21 cellular contexts compared by ENCODE assay signal in the genomic region with DNA sequence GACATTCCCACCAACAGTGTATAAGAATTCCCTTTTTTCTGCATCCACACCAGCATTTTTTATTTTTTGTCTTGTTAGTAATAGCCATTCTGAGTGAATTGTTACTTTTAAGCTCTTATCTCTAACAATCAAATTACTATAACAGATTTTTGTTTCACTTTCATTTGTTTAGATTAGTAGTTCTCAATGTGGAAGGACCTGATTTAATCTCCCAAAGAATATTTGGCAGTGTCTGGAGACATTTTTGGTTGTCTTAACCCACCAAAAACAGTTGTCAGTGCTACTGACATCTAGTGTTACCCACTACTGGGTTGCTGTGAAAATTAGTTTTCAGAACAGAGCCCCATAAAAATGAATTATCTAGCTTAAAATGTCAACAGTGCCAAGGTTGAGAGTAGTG. TPM values are rescaled to one million over a fixed set of nuclear protein-coding genes. Genes with fewer than 3 reads are reported as not detected.
A peak's percentile ranks its signal among the peaks of the same experiment; 100 is the strongest.
DNase-seq lines count a peak whose midpoint lies in the region; ATAC-seq, FAIRE-seq and TF ChIP-seq lines count a peak whose summit lies in the region.
"Had no signal": no experiment of that assay in that cellular context is flagged by ENCODE, and none has a peak within 500 bp of the region (broad histone marks: within the 10 kb centered on the region; RNA-seq: fewer than 3 reads in every experiment).

No MANE protein-coding gene starts in this region.

- FAIRE-seq in endothelial cell of umbilical vein (lab: Jason Lieb, UNC), result no peak
- FAIRE-seq: G401.6, urothelium cell line had no signal

- H3K4me1 Mint-ChIP-seq in activated naive CD4-positive, alpha-beta T cell treated with anti-CD3 and anti-CD28 coated beads, Interleukin-2, amount 10 ng/mL, durations not matched to agents 7 days and 5 days, result peaks cover 14% of the 10 kb centered on the region
- H3K4me1 Mint-ChIP-seq: WTC11 had no signal

- H3K27ac Mint-ChIP-seq in activated naive CD4-positive, alpha-beta T cell treated with anti-CD3 and anti-CD28 coated beads, Interleukin-2, amount 10 ng/mL, durations not matched to agents 7 days and 5 days, result peak overlapping the region; percentile 19
- no peak overlapping the region for H3K27ac Mint-ChIP-seq in activated naive CD4-positive, alpha-beta T cell treated with anti-CD3 and anti-CD28 coated beads, Interleukin-2, amount 50 U/mL, for 72 hours
- H3K27ac Mint-ChIP-seq: stimulated activated naive CD8-positive, alpha-beta T cell treated with anti-CD3 and anti-CD28 coated beads, Interleukin-15, Interleukin-2, amounts not matched to agents 100 ng/mL and 50 ng/mL, for 24 hours; T-helper 1 cell treated with Interleukin-12 subunit alpha and Interleukin-12 subunit beta and Interleukin-4 antibody, amounts not matched to agents 30 μg/mL and 1 μg/mL, for 36 hours; WTC11 had no signal

- H3K27me3 ChIP-seq in Karpas-422 (ENCODE audit: low read length) (no peaks in the 10 kb centered on the region), endothelial cell of umbilical vein (ENCODE audit: control insufficient read depth in 2 of 2, insufficient read depth in 2 of 2, low read length in 2 of 2) (no peaks in the 10 kb centered on the region), gastrocnemius medialis (no peaks in the 10 kb centered on the region), aorta (ENCODE audit: control insufficient read depth in 1 of 2, insufficient read depth in 2 of 2, low read length in 1 of 2) (no peaks in the 10 kb centered on the region)
- H3K27me3 ChIP-seq: foreskin keratinocyte had no signal

- no peak for TF ChIP-seq CTCF in endothelial cell of umbilical vein (IDR thresholded peaks at IDR 0.05; ENCODE audit: extremely low read depth in 1 of 2, insufficient read depth in 1 of 2, low read depth in 1 of 2, low read length in 2 of 2)
- no peak for TF ChIP-seq CTCF in gastrocnemius medialis (IDR thresholded peaks at IDR 0.05 in 4 of 5, conservative IDR thresholded peaks at IDR 0.05 in 1 of 5)

- no TSS peak for BruUV-seq in endothelial cell of umbilical vein (replicated peaks; lab: Mats Ljungman, UMichigan)

- no peak overlapping the region for H3K27ac ChIP-seq in Karpas-422 (ENCODE audit: low read length)
- H3K27ac ChIP-seq in endothelial cell of umbilical vein (ENCODE audit: insufficient read depth, low read depth, low read length), result no peak overlapping the region
- H3K27ac ChIP-seq in gastrocnemius medialis, result peak overlapping the region in 3 of 4 donors; percentile 31 to 36 (median 31)
- H3K27ac ChIP-seq in aorta (ENCODE audit: low read depth in 1 of 2, low read length in 2 of 2), result no peak overlapping the region
- H3K27ac ChIP-seq: foreskin keratinocyte, psoas muscle had no signal

- H4K20me1 ChIP-seq in Karpas-422 (ENCODE audit: insufficient read depth, low read depth, low read length) (no peaks in the 10 kb centered on the region), endothelial cell of umbilical vein (replicated peaks; ENCODE audit: control insufficient read depth, extremely low read depth, insufficient read depth, low read length) (no peaks in the 10 kb centered on the region)

- H3K9me2 ChIP-seq in Karpas-422 (replicated peaks; ENCODE audit: insufficient read depth, low read length), result no peaks in the 10 kb centered on the region

- H3K4me2 ChIP-seq in Karpas-422 (ENCODE audit: low read depth, low read length, poor library complexity, severe bottlenecking) (peak overlapping the region; percentile 57), endothelial cell of umbilical vein (ENCODE audit: insufficient read depth, low read length) (peak overlapping the region; percentile 55)

- no peaks in the 10 kb centered on the region for H3K9me3 Mint-ChIP-seq in activated naive CD4-positive, alpha-beta T cell treated with anti-CD3 and anti-CD28 coated beads, Interleukin-2, amount 10 ng/mL, durations not matched to agents 7 days and 5 days
- H3K9me3 Mint-ChIP-seq in activated naive CD4-positive, alpha-beta T cell treated with anti-CD3 and anti-CD28 coated beads, Interleukin-2, amount 50 U/mL, for 72 hours, result no peaks in the 10 kb centered on the region
- H3K9me3 Mint-ChIP-seq: stimulated activated naive CD8-positive, alpha-beta T cell treated with anti-CD3 and anti-CD28 coated beads, Interleukin-15, Interleukin-2, amounts not matched to agents 100 ng/mL and 50 ng/mL, for 24 hours; T-helper 1 cell treated with Interleukin-12 subunit alpha and Interleukin-12 subunit beta and Interleukin-4 antibody, amounts not matched to agents 30 μg/mL and 1 μg/mL, for 36 hours had no signal

- dilution Hi-C loops in endothelial cell of umbilical vein (cut with MboI; ENCODE audit: extremely low pct_ligation_motif_present, low sequenced_read_pairs), result no loop called here

- H3K4me1 ChIP-seq in Karpas-422 (ENCODE audit: low read length) (peaks cover 56% of the 10 kb centered on the region), endothelial cell of umbilical vein (ENCODE audit: control insufficient read depth, extremely low read depth, insufficient read depth, low read length) (no peaks in the 10 kb centered on the region), gastrocnemius medialis (no peaks in the 10 kb centered on the region), aorta (ENCODE audit: control insufficient read depth in 1 of 2, insufficient read depth in 2 of 2, low read length in 2 of 2) (no peaks in the 10 kb centered on the region)
- H3K4me1 ChIP-seq: foreskin keratinocyte, psoas muscle had no signal

- H3K27me3 Mint-ChIP-seq in activated naive CD4-positive, alpha-beta T cell treated with anti-CD3 and anti-CD28 coated beads, Interleukin-2, amount 10 ng/mL, durations not matched to agents 7 days and 5 days, result no peaks in the 10 kb centered on the region
- H3K27me3 Mint-ChIP-seq: stimulated activated naive CD8-positive, alpha-beta T cell treated with anti-CD3 and anti-CD28 coated beads, Interleukin-15, Interleukin-2, amounts not matched to agents 100 ng/mL and 50 ng/mL, for 24 hours had no signal

- H3K4me3 ChIP-seq in Karpas-422 (ENCODE audit: low read length) (no peak overlapping the region), endothelial cell of umbilical vein (replicated peaks in 1 of 3; ENCODE audit: insufficient read depth in 1 of 3, low read depth in 1 of 3, low read length in 3 of 3) (no peak overlapping the region), gastrocnemius medialis (no peak overlapping the region), aorta (ENCODE audit: low read length in 2 of 2) (no peak overlapping the region)
- H3K4me3 ChIP-seq: psoas muscle had no signal

- POLR2A ChIA-PET in endothelial cell of umbilical vein (lab: Charles Lee), result no interaction called here

- no peak for ATAC-seq in activated naive CD4-positive, alpha-beta T cell treated with anti-CD3 and anti-CD28 coated beads, Interleukin-2, amount 50 U/mL, for 72 hours
- no peak for ATAC-seq in gastrocnemius medialis
- ATAC-seq in aorta (ENCODE audit: low FRiP score), result no peak
- ATAC-seq: foreskin keratinocyte, psoas muscle, Right ventricle myocardium inferior, WTC11 had no signal

- no peak for DNase-seq in activated naive CD4-positive, alpha-beta T cell treated with anti-CD3 and anti-CD28 coated beads, Interleukin-2, amount 10 ng/mL, durations not matched to agents 7 days and 5 days
- no peak for DNase-seq in activated naive CD4-positive, alpha-beta T cell treated with anti-CD3 and anti-CD28 coated beads, Interleukin-2, amount 50 U/mL, for 72 hours (ENCODE audit: low spot score in 2 of 2)
- DNase-seq in Karpas-422 (no peak), endothelial cell of umbilical vein (ENCODE audit: low read depth, low spot score) (peak; percentile 29), gastrocnemius medialis (no peak), NCI-H1694 (lab: John Stamatoyannopoulos, UW) (no peak), aorta (no peak)
- no peak for DNase-seq in stimulated activated CD4-positive, alpha-beta T cell treated with anti-CD3 and anti-CD28 coated beads, Interleukin-2, amount 100 ng/mL, for 48 hours
- DNase-seq: activated naive CD4-positive, alpha-beta T cell treated with anti-CD3 and anti-CD28 coated beads, Interleukin-2, amount 50 U/mL, for 16 hours; effector CD8-positive, alpha-beta T cell; foreskin keratinocyte; NCI-H1436 treated with DMSO at 0.1 percent for 48 hours; NCI-H2227 treated with DMSO at 0.1 percent for 48 hours; psoas muscle; stimulated activated CD4-positive, alpha-beta T cell treated with anti-CD3 and anti-CD28 coated beads, Interleukin-12 subunit alpha, Interleukin-12 subunit beta, amount 100 ng/mL, for 4 hours had no signal

- peaks cover 12% of the 10 kb centered on the region; the same call in 1 of the 2 replicates for H3K79me2 ChIP-seq in Karpas-422 (ENCODE audit: low read length)
- peaks cover 5% of the 10 kb centered on the region for H3K79me2 ChIP-seq in endothelial cell of umbilical vein (ENCODE audit: control insufficient read depth, insufficient read depth, low read length)

- H2AFZ ChIP-seq in Karpas-422 (ENCODE audit: low read length) (no peak overlapping the region), endothelial cell of umbilical vein (ENCODE audit: low read depth, low read length) (no peak overlapping the region)

- no peaks in the 10 kb centered on the region for H3K36me3 ChIP-seq in Karpas-422 (ENCODE audit: insufficient read depth, low read length)
- no peaks in the 10 kb centered on the region for H3K36me3 ChIP-seq in endothelial cell of umbilical vein (ENCODE audit: control insufficient read depth in 2 of 2, extremely low read depth in 1 of 2, insufficient read depth in 2 of 2, low read length in 2 of 2)
- peaks cover 0 to 21% of the 10 kb centered on the region in 2 donors for H3K36me3 ChIP-seq in gastrocnemius medialis
- peaks cover 0 to 2% of the 10 kb centered on the region in 2 donors for H3K36me3 ChIP-seq in aorta (ENCODE audit: control insufficient read depth in 1 of 2, insufficient read depth in 2 of 2, low read length in 1 of 2)

- TF ChIP-seq POLR2A in endothelial cell of umbilical vein (IDR thresholded peaks at IDR 0.05; ENCODE audit: low read depth, low read length) (no peak), gastrocnemius medialis (IDR thresholded peaks at IDR 0.05) (no peak)

- H3K9ac ChIP-seq in Karpas-422 (ENCODE audit: low read length), result no peak overlapping the region
- no peak overlapping the region for H3K9ac ChIP-seq in endothelial cell of umbilical vein (replicated peaks; ENCODE audit: extremely low read depth, insufficient read depth, low read length)

- H3K36me3 Mint-ChIP-seq in activated naive CD4-positive, alpha-beta T cell treated with anti-CD3 and anti-CD28 coated beads, Interleukin-2, amount 10 ng/mL, durations not matched to agents 7 days and 5 days, result peaks cover 13% of the 10 kb centered on the region
- peaks cover 10 to 12% of the 10 kb centered on the region in 2 donors for H3K36me3 Mint-ChIP-seq in activated naive CD4-positive, alpha-beta T cell treated with anti-CD3 and anti-CD28 coated beads, Interleukin-2, amount 50 U/mL, for 72 hours

- H3K4me3 Mint-ChIP-seq in activated naive CD4-positive, alpha-beta T cell treated with anti-CD3 and anti-CD28 coated beads, Interleukin-2, amount 10 ng/mL, durations not matched to agents 7 days and 5 days, result peak overlapping the region; percentile 6
- H3K4me3 Mint-ChIP-seq: stimulated activated naive CD8-positive, alpha-beta T cell treated with anti-CD3 and anti-CD28 coated beads, Interleukin-15, Interleukin-2, amounts not matched to agents 100 ng/mL and 50 ng/mL, for 24 hours; T-helper 1 cell treated with Interleukin-12 subunit alpha and Interleukin-12 subunit beta and Interleukin-4 antibody, amounts not matched to agents 30 μg/mL and 1 μg/mL, for 36 hours; WTC11 had no signal

- H3K9me3 ChIP-seq in Karpas-422 (ENCODE audit: low read length) (no peaks in the 10 kb centered on the region), endothelial cell of umbilical vein (replicated peaks; ENCODE audit: control insufficient read depth, insufficient read depth, low read length) (no peaks in the 10 kb centered on the region), gastrocnemius medialis (no peaks in the 10 kb centered on the region), aorta (ENCODE audit: control insufficient read depth, low read length) (no peaks in the 10 kb centered on the region)
- H3K9me3 ChIP-seq: psoas muscle had no signal

- H3K9me1 ChIP-seq in endothelial cell of umbilical vein (replicated peaks; ENCODE audit: control insufficient read depth, extremely low read depth, insufficient read depth, low read length), result no peaks in the 10 kb centered on the region

- in situ Hi-C loops in gastrocnemius medialis (cut with MboI; ENCODE audit: low sequenced_read_pairs in 4 of 4), result no loop called here

- intact Hi-C loops in endothelial cell of umbilical vein (cut with micrococcal nuclease), result no loop called here
- intact Hi-C loops in gastrocnemius medialis (cut with DNase I; ENCODE audit: low total_unique reads), result no loop called here
- intact Hi-C loops in aorta (cut with DNase I), result no loop called here

- CTCF ChIA-PET in activated naive CD4-positive, alpha-beta T cell treated with anti-CD3 and anti-CD28 coated beads, Interleukin-2, amount 10 ng/mL, durations not matched to agents 7 days and 5 days (lab: Charles Lee), result interaction anchor here (1.0 to 1.5 kb wide), 2 partner anchors 9 to 24 kb away, joined by 3 to 6 read pairs; no protein-coding TSS in a partner anchor
- CTCF ChIA-PET in endothelial cell of umbilical vein (lab: Charles Lee), result interaction anchor here (1.0 to 1.4 kb wide), 3 partner anchors 18 to 55 kb away, joined by 3 to 4 read pairs (median 3); partner anchors contain the start of gene RUFY3

RNA-seq across cellular contexts. Expression of gene RUFY3, which starts 37.9 kb away (rescaled TPM):
- 10 to 100 TPM; 16.0 to 23.5 TPM for total RNA-seq in activated naive CD4-positive, alpha-beta T cell treated with anti-CD3 and anti-CD28 coated beads, Interleukin-2, amount 50 U/mL, for 72 hours
- total RNA-seq in Karpas-422 (2014; rRNA removed; shearing (Covaris generic); ENCODE audit: low replicate concordance), result 25.2 and 26.9 TPM in 2 replicates
- total RNA-seq in endothelial cell of umbilical vein (42.4 and 52.8 TPM in 2 replicates), gastrocnemius medialis (10 to 100 TPM; 30.9 to 41.8 (median 37.2) TPM), aorta (10 to 100 TPM; 48.5 to 96.9 TPM)
- polyA plus RNA-seq in endothelial cell of umbilical vein (8.5 and 10.0 TPM in 2 replicates), aorta (10 to 100 TPM in 1 of 2 donors, 1 to 10 TPM in 1; 7.4 to 35.7 TPM)
- polyA plus RNA-seq in endothelial cell of umbilical vein (2011; cell fraction: cytosol; rRNA removed), result 9.2 and 9.3 TPM in 2 replicates
- polyA plus RNA-seq in endothelial cell of umbilical vein (2011; cell fraction: nucleus; rRNA removed), result 70.9 and 78.9 TPM in 2 replicates
- 17.6 and 20.0 TPM in 2 replicates for polyA plus RNA-seq in endothelial cell of umbilical vein (2012)
- polyA minus RNA-seq in endothelial cell of umbilical vein, result 20.2 and 25.3 TPM in 2 replicates
- 4.5 TPM for polyA minus RNA-seq in endothelial cell of umbilical vein (2011; cell fraction: cytosol; rRNA and poly(A)+ RNA removed)
- polyA minus RNA-seq in endothelial cell of umbilical vein (2011; cell fraction: nucleus; rRNA and poly(A)+ RNA removed), result 54.9 and 71.0 TPM in 2 replicates

Comparison
In these comparisons a context has a peak if more than half of its experiments do, and no peak if none do; other contexts are left out.
1. H3K27ac ChIP-seq: peak in gastrocnemius medialis (3 of 4); none in Karpas-422 (single experiment), endothelial cell of umbilical vein (single experiment) and aorta (0 of 2).